1 cellular context compared by ENCODE assay signal in the genomic region with DNA sequence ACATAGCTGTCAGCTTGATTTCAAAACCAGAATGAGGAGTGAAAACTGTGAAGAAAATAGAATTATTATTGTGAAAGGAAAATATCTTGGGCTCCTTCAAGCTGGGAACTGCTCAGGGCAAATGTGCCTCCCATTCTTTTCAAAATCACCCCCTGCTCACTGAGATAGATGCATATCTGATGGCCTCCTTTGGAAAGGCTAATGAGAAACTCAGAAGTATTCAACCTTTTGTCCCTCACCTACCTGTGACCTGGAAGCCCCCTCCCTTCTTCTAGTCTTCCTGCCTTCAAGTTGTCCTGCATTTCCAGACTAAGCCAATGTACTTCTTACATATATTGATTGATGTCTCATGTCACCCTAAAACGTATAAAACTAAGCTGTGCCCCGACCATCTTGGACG.
TF ChIP-seq lines count a peak whose summit lies in the region.

No MANE protein-coding gene starts in this region.

TF ChIP-seq in GM23338, 12 proteins besides CTCF, POLR2A, EP300 and RAD21:
- TF ChIP-seq, protein P1, sequence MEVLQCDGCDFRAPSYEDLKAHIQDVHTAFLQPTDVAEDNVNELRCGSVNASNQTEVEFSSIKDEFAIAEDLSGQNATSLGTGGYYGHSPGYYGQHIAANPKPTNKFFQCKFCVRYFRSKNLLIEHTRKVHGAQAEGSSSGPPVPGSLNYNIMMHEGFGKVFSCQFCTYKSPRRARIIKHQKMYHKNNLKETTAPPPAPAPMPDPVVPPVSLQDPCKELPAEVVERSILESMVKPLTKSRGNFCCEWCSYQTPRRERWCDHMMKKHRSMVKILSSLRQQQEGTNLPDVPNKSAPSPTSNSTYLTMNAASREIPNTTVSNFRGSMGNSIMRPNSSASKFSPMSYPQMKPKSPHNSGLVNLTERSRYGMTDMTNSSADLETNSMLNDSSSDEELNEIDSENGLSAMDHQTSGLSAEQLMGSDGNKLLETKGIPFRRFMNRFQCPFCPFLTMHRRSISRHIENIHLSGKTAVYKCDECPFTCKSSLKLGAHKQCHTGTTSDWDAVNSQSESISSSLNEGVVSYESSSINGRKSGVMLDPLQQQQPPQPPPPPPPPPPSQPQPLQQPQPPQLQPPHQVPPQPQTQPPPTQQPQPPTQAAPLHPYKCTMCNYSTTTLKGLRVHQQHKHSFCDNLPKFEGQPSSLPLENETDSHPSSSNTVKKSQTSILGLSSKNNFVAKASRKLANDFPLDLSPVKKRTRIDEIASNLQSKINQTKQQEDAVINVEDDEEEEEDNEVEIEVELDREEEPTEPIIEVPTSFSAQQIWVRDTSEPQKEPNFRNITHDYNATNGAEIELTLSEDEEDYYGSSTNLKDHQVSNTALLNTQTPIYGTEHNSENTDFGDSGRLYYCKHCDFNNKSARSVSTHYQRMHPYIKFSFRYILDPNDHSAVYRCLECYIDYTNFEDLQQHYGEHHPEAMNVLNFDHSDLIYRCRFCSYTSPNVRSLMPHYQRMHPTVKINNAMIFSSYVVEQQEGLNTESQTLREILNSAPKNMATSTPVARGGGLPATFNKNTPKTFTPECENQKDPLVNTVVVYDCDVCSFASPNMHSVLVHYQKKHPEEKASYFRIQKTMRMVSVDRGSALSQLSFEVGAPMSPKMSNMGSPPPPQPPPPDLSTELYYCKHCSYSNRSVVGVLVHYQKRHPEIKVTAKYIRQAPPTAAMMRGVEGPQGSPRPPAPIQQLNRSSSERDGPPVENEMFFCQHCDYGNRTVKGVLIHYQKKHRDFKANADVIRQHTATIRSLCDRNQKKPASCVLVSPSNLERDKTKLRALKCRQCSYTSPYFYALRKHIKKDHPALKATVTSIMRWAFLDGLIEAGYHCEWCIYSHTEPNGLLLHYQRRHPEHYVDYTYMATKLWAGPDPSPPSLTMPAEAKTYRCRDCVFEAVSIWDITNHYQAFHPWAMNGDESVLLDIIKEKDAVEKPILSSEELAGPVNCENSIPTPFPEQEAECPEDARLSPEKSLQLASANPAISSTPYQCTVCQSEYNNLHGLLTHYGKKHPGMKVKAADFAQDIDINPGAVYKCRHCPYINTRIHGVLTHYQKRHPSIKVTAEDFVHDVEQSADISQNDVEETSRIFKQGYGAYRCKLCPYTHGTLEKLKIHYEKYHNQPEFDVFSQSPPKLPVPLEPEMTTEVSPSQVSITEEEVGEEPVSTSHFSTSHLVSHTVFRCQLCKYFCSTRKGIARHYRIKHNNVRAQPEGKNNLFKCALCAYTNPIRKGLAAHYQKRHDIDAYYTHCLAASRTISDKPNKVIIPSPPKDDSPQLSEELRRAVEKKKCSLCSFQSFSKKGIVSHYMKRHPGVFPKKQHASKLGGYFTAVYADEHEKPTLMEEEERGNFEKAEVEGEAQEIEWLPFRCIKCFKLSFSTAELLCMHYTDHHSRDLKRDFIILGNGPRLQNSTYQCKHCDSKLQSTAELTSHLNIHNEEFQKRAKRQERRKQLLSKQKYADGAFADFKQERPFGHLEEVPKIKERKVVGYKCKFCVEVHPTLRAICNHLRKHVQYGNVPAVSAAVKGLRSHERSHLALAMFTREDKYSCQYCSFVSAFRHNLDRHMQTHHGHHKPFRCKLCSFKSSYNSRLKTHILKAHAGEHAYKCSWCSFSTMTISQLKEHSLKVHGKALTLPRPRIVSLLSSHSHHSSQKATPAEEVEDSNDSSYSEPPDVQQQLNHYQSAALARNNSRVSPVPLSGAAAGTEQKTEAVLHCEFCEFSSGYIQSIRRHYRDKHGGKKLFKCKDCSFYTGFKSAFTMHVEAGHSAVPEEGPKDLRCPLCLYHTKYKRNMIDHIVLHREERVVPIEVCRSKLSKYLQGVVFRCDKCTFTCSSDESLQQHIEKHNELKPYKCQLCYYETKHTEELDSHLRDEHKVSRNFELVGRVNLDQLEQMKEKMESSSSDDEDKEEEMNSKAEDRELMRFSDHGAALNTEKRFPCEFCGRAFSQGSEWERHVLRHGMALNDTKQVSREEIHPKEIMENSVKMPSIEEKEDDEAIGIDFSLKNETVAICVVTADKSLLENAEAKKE (CRISPR knock-in tag; IDR thresholded peaks at IDR 0.05), result 0 out of 2 replicates have a peak, but pooled peaks have one; percentile 15
- no peak for TF ChIP-seq ZNF331 (CRISPR knock-in tag; IDR thresholded peaks at IDR 0.05; ENCODE audit: low read depth)
- TF ChIP-seq NANOG (IDR thresholded peaks at IDR 0.05; ENCODE audit: borderline replicate concordance), result peak; percentile 56; the same call in 1 of the 2 replicates
